19 cellular contexts compared by ENCODE assay signal in the genomic region with DNA sequence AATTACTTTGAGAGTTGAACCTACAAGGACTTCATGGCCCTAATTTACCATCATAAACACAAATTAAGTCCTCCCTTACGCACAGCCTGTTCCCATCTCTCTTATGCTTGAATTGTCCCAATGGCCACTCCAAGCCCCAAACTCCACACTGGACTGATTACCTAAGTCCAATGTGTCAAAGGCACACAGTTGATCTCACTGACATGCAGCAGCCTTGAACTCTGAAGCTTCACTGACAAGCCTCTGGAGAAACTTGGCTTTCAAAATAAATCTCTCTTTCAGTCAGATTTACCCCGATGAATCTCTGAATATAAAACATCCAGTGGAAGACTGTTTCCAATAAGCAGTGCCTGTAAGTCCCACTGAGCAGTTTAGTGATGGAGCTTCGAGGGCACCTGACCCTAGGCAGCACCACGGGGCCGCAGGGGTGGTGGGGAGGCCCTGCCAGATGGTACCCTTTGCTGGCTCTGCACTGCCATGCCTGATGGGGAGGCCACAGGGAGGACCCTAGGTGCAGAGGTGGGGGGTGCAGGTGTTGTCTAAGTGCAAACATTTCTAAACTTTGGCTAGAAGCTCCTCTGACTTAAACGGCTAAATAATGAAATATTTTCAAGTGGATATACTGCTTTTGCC. TPM values are rescaled to one million over a fixed set of nuclear protein-coding genes. Genes with fewer than 3 reads are reported as not detected.
A peak's percentile ranks its signal among the peaks of the same experiment; 100 is the strongest.
DNase-seq lines count a peak whose midpoint lies in the region; ATAC-seq and TF ChIP-seq lines count a peak whose summit lies in the region.
"Had no signal": no experiment of that assay in that cellular context is flagged by ENCODE, and none has a peak within 500 bp of the region (broad histone marks: within the 10 kb centered on the region; RNA-seq: fewer than 3 reads in every experiment).

No MANE protein-coding gene starts in this region.

- peak overlapping the region; percentile 69 to 93 (median 92) for H3K27ac ChIP-seq in right lobe of liver
- H3K27ac ChIP-seq: C4-2B, HL-60 had no signal

- ATAC-seq in Right ventricle myocardium inferior (no peak), right lobe of liver (peak; percentile 48 to 60 (median 52)), GM18505 (IDR thresholded peaks at IDR 0.05; ENCODE audit: unreplicated experiment) (no peak)
- ATAC-seq: HCT116 had no signal

- peak overlapping the region in 2 of 3 donors; percentile 2 to 20 for H3K4me3 ChIP-seq in right lobe of liver

- H3K4me1 ChIP-seq in right lobe of liver: peaks cover 0 to 34% (median 7%) of the 10 kb centered on the region in 4 donors

- no peak for TF ChIP-seq CTCF in right lobe of liver (IDR thresholded peaks at IDR 0.05)

- peaks cover 10% of the 10 kb centered on the region for H3K27me3 Mint-ChIP-seq in activated naive CD8-positive, alpha-beta T cell treated with anti-CD3 and anti-CD28 coated beads for 36 hours

- intact Hi-C loops in cardiac septum (cut with DNase I): no loop called here
- intact Hi-C loops in Right ventricle myocardium inferior (cut with DNase I): no loop called here
- intact Hi-C loops in right lobe of liver (cut with DNase I): no loop called here

- H3K36me3 Mint-ChIP-seq in activated naive CD8-positive, alpha-beta T cell treated with anti-CD3 and anti-CD28 coated beads for 36 hours: no peaks in the 10 kb centered on the region

- no peaks in the 10 kb centered on the region for H3K27me3 ChIP-seq in right lobe of liver

- peaks cover 0 to 9% (median 0%) of the 10 kb centered on the region in 4 donors for H3K36me3 ChIP-seq in right lobe of liver

- no peaks in the 10 kb centered on the region for H3K9me3 ChIP-seq in right lobe of liver

- no peaks in the 10 kb centered on the region for H3K4me1 Mint-ChIP-seq in activated naive CD8-positive, alpha-beta T cell treated with anti-CD3 and anti-CD28 coated beads for 36 hours

- WGBS in right lobe of liver (ENCODE audit: insufficient coverage, low coverage, low lambda C conversion rate, missing lambda C conversion rate): 40% methylated on average over 5 of the region's 6 CpGs

- peaks cover 13% of the 10 kb centered on the region for H3K9me3 Mint-ChIP-seq in activated naive CD8-positive, alpha-beta T cell treated with anti-CD3 and anti-CD28 coated beads for 36 hours

- no peak overlapping the region for H3K27ac Mint-ChIP-seq in activated naive CD8-positive, alpha-beta T cell treated with anti-CD3 and anti-CD28 coated beads for 36 hours
- H3K27ac Mint-ChIP-seq: CD4-positive, alpha-beta memory T cell; HFFc6 had no signal

- TF ChIP-seq POLR2A in right lobe of liver (IDR thresholded peaks at IDR 0.05) (no peak), GM18505 (IDR thresholded peaks at IDR 0.05; ENCODE audit: borderline replicate concordance, extremely low read depth, insufficient read depth, insufficient read length) (no peak)

- no peak overlapping the region for H3K4me3 Mint-ChIP-seq in activated naive CD8-positive, alpha-beta T cell treated with anti-CD3 and anti-CD28 coated beads for 36 hours
- H3K4me3 Mint-ChIP-seq: CD4-positive, alpha-beta memory T cell; HFFc6 had no signal

- DNase-seq in cardiac septum (ENCODE audit: low spot score) (peak; percentile 44), Right ventricle myocardium inferior (ENCODE audit: missing footprints) (no peak), iPS-NIHi7 (ENCODE audit: extremely low spot score) (peak; percentile 6), right lobe of liver (peak; percentile 22 to 80 (median 63)), NCI-H774 (lab: John Stamatoyannopoulos, UW) (no peak)
- DNase-seq in activated naive CD8-positive, alpha-beta T cell treated with anti-CD3 and anti-CD28 coated beads for 36 hours: no peak
- DNase-seq: ACHN; CD4-positive, alpha-beta memory T cell; DMS153; DMS79 treated with DMSO at 0.1 percent for 48 hours; GF-D8; GOT3; H7; HFFc6; IMR-90 had no signal

RNA-seq across cellular contexts. Expression of a gene that starts 3.3 kb away (rescaled TPM):
- total RNA-seq in cardiac septum (0.11 TPM), Right ventricle myocardium inferior (0.19 TPM), right lobe of liver (1,000 to 10,000 TPM in 2 of 6 experiments, 100 to 1,000 TPM in 4; 430 to 1,200 (median 741) TPM)
- not detected for total RNA-seq in activated naive CD8-positive, alpha-beta T cell treated with anti-CD3 and anti-CD28 coated beads for 36 hours
- total RNA-seq: CD4-positive, alpha-beta memory T cell; HFFc6; IMR-90 had no signal

Comparison
In these comparisons a context has a peak if more than half of its experiments do, and no peak if none do; other contexts are left out.
1. DNase-seq: peak in cardiac septum (single experiment), iPS-NIHi7 (single experiment) and right lobe of liver (3 of 3); none in Right ventricle myocardium inferior (single experiment), activated naive CD8-positive, alpha-beta T cell treated with anti-CD3 and anti-CD28 coated beads for 36 hours (single experiment) and NCI-H774 (single experiment).
2. ATAC-seq: peak in right lobe of liver (4 of 4); none in Right ventricle myocardium inferior (single experiment) and GM18505 (single experiment).
3. RNA of a gene that starts 3.3 kb away (total RNA-seq): 430 to 1,200 TPM in right lobe of liver; 0.19 TPM in Right ventricle myocardium inferior (single experiment), 0.11 TPM in cardiac septum (single experiment) and not detected in activated naive CD8-positive, alpha-beta T cell treated with anti-CD3 and anti-CD28 coated beads for 36 hours; every median in the first group is over 100 times any median in the second.